Comparison of ENCODE assay signal across 8 cellular contexts in the genomic region with DNA sequence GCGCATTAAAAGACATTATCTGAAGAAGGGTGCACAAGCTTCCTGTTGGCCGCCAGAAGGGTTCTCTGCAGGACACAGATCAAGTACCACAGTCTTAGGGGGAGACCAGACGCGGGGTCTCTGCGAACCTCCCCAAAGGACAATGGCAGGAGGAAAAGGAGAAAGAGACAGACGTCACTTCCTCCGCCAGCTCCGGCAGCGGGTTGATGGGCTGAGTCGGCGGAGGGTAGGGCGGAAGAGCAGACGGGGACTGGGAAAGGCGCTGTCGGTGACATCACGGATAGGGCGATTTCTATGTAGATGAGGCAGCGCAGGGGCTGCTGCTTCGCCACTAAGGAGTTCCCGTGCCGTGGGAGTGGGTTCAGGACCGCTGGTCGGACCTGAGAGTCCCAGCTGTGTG. TPM values are rescaled to one million over a fixed set of nuclear protein-coding genes. Genes with fewer than 3 reads are reported as not detected.
DNase-seq lines count a peak whose midpoint lies in the region; ATAC-seq and TF ChIP-seq lines count a peak whose summit lies in the region.
"Not testable (repeated sequence)": the region's sequence is repeated elsewhere in the genome, so short reads cannot be mapped to it uniquely, and the experiment has no call there.

No MANE protein-coding gene starts in this region.

- peak overlapping the region; percentile 96 for H3K27ac Mint-ChIP-seq in CD4-positive, alpha-beta T cell
- peak overlapping the region; percentile 100 for H3K27ac Mint-ChIP-seq in GM23338

- peak overlapping the region; percentile 65; the same call in 1 of the 2 replicates for H3K4me2 ChIP-seq in GM23338

- peak overlapping the region; percentile 98 for H3K4me3 Mint-ChIP-seq in CD4-positive, alpha-beta T cell
- peak overlapping the region; percentile 72 for H3K4me3 Mint-ChIP-seq in GM23338

- H3K36me3 Mint-ChIP-seq in CD4-positive, alpha-beta T cell (ENCODE audit: low read depth): peaks cover 12% of the 10 kb centered on the region
- not testable (repeated sequence) for H3K36me3 Mint-ChIP-seq in GM23338 (ENCODE audit: low read depth)

- peak; percentile 50 for ATAC-seq in CD4-positive, alpha-beta T cell (ENCODE audit: poor library complexity)
- ATAC-seq in GM23338: peak; percentile 47

- DNase-seq in CD4-positive, alpha-beta T cell: peak; percentile 70 to 84 (median 74)
- DNase-seq in GM23338 (ENCODE audit: low spot score) (peak; percentile 86), NB4 (ENCODE audit: low read depth) (peak; percentile 91), SJSA1 (ENCODE audit: low read depth in 1 of 2, low spot score in 2 of 2) (peak; percentile 79 to 86), mucosa of gallbladder (ENCODE audit: low spot score) (peak; percentile 84)
- DNase-seq in activated T-helper 1 cell treated with anti-CD3 and anti-CD28 coated beads, Interleukin-2, amount 50 U/mL, for 16 hours (ENCODE audit: low read depth in 1 of 2, low spot score in 1 of 2): peak; percentile 51 to 73
- peak; percentile 65 for DNase-seq in stimulated activated CD8-positive, alpha-beta memory T cell treated with anti-CD3 and anti-CD28 coated beads, Interleukin-12 subunit alpha, Interleukin-12 subunit beta, amount 100 ng/mL, for 1 hour (ENCODE audit: low read depth)

- H3K9me2 ChIP-seq in GM23338 (ENCODE audit: insufficient read depth): not testable (repeated sequence)

- H3K4me3 ChIP-seq in GM23338: peak overlapping the region; percentile 45
- not testable (repeated sequence) for H3K4me3 ChIP-seq in NB4 (ENCODE audit: low read depth, low read length); SJSA1
- peak overlapping the region; percentile 1 to 34 for H3K4me3 ChIP-seq in esophagus (ENCODE audit: low read depth in 1 of 2, low read length in 2 of 2)

- not testable (repeated sequence) for H3K27me3 ChIP-seq in CD4-positive, alpha-beta T cell (ENCODE audit: control insufficient read depth, insufficient read depth, low read length); GM23338 (ENCODE audit: insufficient read depth); SJSA1 (replicated peaks); esophagus (ENCODE audit: control insufficient read depth in 1 of 2, insufficient read depth in 2 of 2, low read length in 2 of 2)

- TF ChIP-seq CTCF in CD4-positive, alpha-beta T cell (IDR thresholded peaks at IDR 0.05); GM23338 (conservative IDR thresholded peaks at IDR 0.05; ENCODE audit: low read depth in 2 of 2); NB4 (IDR thresholded peaks at IDR 0.05; ENCODE audit: low read depth, low read length): not testable (repeated sequence)

- not testable (repeated sequence) for H3K4me1 ChIP-seq in GM23338 (ENCODE audit: insufficient read depth); SJSA1 (replicated peaks); esophagus (ENCODE audit: control insufficient read depth in 2 of 2, insufficient read depth in 2 of 2, low read length in 1 of 2)

- H3K9me3 ChIP-seq in CD4-positive, alpha-beta T cell (ENCODE audit: control insufficient read depth, low read length); SJSA1 (replicated peaks); esophagus (ENCODE audit: control insufficient read depth in 2 of 2, insufficient read depth in 1 of 2, low read depth in 1 of 2, low read length in 1 of 2): not testable (repeated sequence)

- 1 to 2% methylated on average over 13 to 16 of the region's 23 CpGs for WGBS in esophagus, 2 donors

- not testable (repeated sequence) for H3F3A ChIP-seq in GM23338 (replicated peaks; ENCODE audit: low read depth)

- not testable (repeated sequence) for H4K20me1 ChIP-seq in GM23338 (replicated peaks; ENCODE audit: insufficient read depth)

- not testable (repeated sequence) for H3K9me3 Mint-ChIP-seq in CD4-positive, alpha-beta T cell; GM23338

- peak overlapping the region; percentile 29 for H3K27ac ChIP-seq in CD4-positive, alpha-beta T cell (ENCODE audit: low read depth, low read length)
- peak overlapping the region; percentile 93 for H3K27ac ChIP-seq in GM23338 (ENCODE audit: low read depth)
- peak overlapping the region; percentile 81 for H3K27ac ChIP-seq in SJSA1
- H3K27ac ChIP-seq in esophagus (ENCODE audit: low read depth in 2 of 2, low read length in 1 of 2): peak overlapping the region; percentile 75 to 89

- H3K4me1 Mint-ChIP-seq in CD4-positive, alpha-beta T cell (ENCODE audit: low read depth); GM23338: not testable (repeated sequence)

- not testable (repeated sequence) for TF ChIP-seq POLR2A in NB4 (IDR thresholded peaks at IDR 0.05; ENCODE audit: extremely low read depth, insufficient read length)

- intact Hi-C loops in CD4-positive, alpha-beta T cell (cut with DNase I, micrococcal nuclease): not testable (repeated sequence)

- not testable (repeated sequence) for H3K79me2 ChIP-seq in GM23338 (replicated peaks; ENCODE audit: insufficient read depth)

- not testable (repeated sequence) for H3K27me3 Mint-ChIP-seq in CD4-positive, alpha-beta T cell; GM23338 (ENCODE audit: insufficient read depth, low read depth, poor library complexity)

- POLR2A ChIA-PET in CD4-positive, alpha-beta T cell (lab: Charles Lee): interaction anchor here (0.6 to 1.7 kb wide), 3 partner anchors 133 to 188 kb away, joined by 3 to 30 read pairs (median 4); no protein-coding TSS in a partner anchor

- H2AFZ ChIP-seq in GM23338: not testable (repeated sequence)

- CTCF ChIA-PET in CD4-positive, alpha-beta T cell (lab: Charles Lee): not testable (repeated sequence)

- H3K36me3 ChIP-seq in GM23338 (ENCODE audit: insufficient read depth); SJSA1; esophagus (ENCODE audit: control insufficient read depth in 2 of 2, insufficient read depth in 2 of 2, low read length in 1 of 2): not testable (repeated sequence)

TF ChIP-seq in GM23338, 12 proteins besides CTCF, POLR2A, EP300 and RAD21:
- peak; percentile 93 for TF ChIP-seq CREB1 (CRISPR knock-in tag; IDR thresholded peaks at IDR 0.05; ENCODE audit: low read depth)
TF ChIP-seq in GM23338: peak in this region for 1; not testable (repeated sequence) for 11.

RNA-seq across cellular contexts. Expression of gene PPIAL4G, which starts 39.0 kb away (rescaled TPM):
- under 1 TPM; 0.11 to 0.14 TPM for total RNA-seq in CD4-positive, alpha-beta T cell
- not detected in 2 replicates for total RNA-seq in GM23338 (2014; rRNA removed; shearing (Covaris generic))
- polyA plus RNA-seq in GM23338 (2016; fragmentation: Nextera tagmentation; extraction: Ambion mirVana) (0.07 TPM in 1 of 2 replicates, not detected in the other), esophagus (under 1 TPM in 1 of 2 donors, not detected in 1; 0.02 TPM)
- total RNA-seq in SJSA1 (2014; rRNA removed; shearing (Covaris generic)): not detected in 2 replicates
- total RNA-seq in mucosa of gallbladder: 0.09 TPM

Comparison
In these comparisons a context has a peak if more than half of its experiments do, and no peak if none do; other contexts are left out.
1. H3K27ac ChIP-seq: peak in every context shown above with its lines; median percentile 93 in GM23338; 82 in esophagus; 81 in SJSA1; 29 in CD4-positive, alpha-beta T cell.